Comparison of ENCODE assay signal across 18 cellular contexts in genomic region chr4:123602007-123602406, GRCh38.
DNase-seq lines count a peak whose midpoint lies in the region; ATAC-seq and TF ChIP-seq lines count a peak whose summit lies in the region.
"Had no signal": no experiment of that assay in that cellular context is flagged by ENCODE, and none has a peak within 500 bp of the region (broad histone marks: within the 10 kb centered on the region; RNA-seq: fewer than 3 reads in every experiment).

No MANE protein-coding gene starts in this region.

- no peaks in the 10 kb centered on the region for H3K9me3 Mint-ChIP-seq in CD8-positive, alpha-beta T cell
- no peaks in the 10 kb centered on the region for H3K9me3 Mint-ChIP-seq in activated T-helper 1 cell treated with anti-CD3 and anti-CD28 coated beads, Interleukin-12 subunit alpha, Interleukin-12 subunit beta, Interleukin-2, Interleukin-4 antibody, amounts not matched to agents 30 ng/mL and 10 ng/mL and 1 ng/mL, durations not matched to agents 14 hours and 24 hours and 36 hours
- H3K9me3 Mint-ChIP-seq in naive B cell (peaks cover 0 to 2% (median 0%) of the 10 kb centered on the region in 7 donors), GM23338 (no peaks in the 10 kb centered on the region; the same call in 2 of the 3 replicates)
- H3K9me3 Mint-ChIP-seq: CD4-positive, alpha-beta T cell had no signal

- peaks cover 0 to 15% (median 0%) of the 10 kb centered on the region in 11 experiments; a peak in 2 of 22 replicates for H3K27me3 ChIP-seq in BLaER1 treated with 17β-estradiol and CSF1 and Interleukin-3, amounts not matched to agents 10 nM and 100 nM
- no peaks in the 10 kb centered on the region for H3K27me3 ChIP-seq in CD8-positive, alpha-beta T cell (ENCODE audit: insufficient read depth, low read length)
- H3K27me3 ChIP-seq in osteoblast (ENCODE audit: insufficient read depth, low read length) (no peaks in the 10 kb centered on the region), GM23338 (ENCODE audit: insufficient read depth) (no peaks in the 10 kb centered on the region)
- H3K27me3 ChIP-seq: SJSA1 had no signal

- POLR2A ChIA-PET in CD8-positive, alpha-beta T cell (lab: Charles Lee): no interaction called here

- peak overlapping the region; percentile 5 for H3K27ac Mint-ChIP-seq in CD8-positive, alpha-beta T cell
- peak overlapping the region; percentile 45 for H3K27ac Mint-ChIP-seq in activated T-helper 1 cell treated with anti-CD3 and anti-CD28 coated beads, Interleukin-12 subunit alpha, Interleukin-12 subunit beta, Interleukin-2, Interleukin-4 antibody, amounts not matched to agents 30 ng/mL and 10 ng/mL and 1 ng/mL, durations not matched to agents 14 hours and 24 hours and 36 hours
- peak overlapping the region in 4 of 6 donors; percentile 45 to 87 (median 78) for H3K27ac Mint-ChIP-seq in naive B cell
- no peak overlapping the region for H3K27ac Mint-ChIP-seq in GM23338
- H3K27ac Mint-ChIP-seq: CD4-positive, alpha-beta T cell had no signal

- H3K79me2 ChIP-seq in osteoblast (ENCODE audit: insufficient read depth, low read length) (no peaks in the 10 kb centered on the region), GM23338 (replicated peaks; ENCODE audit: insufficient read depth) (no peaks in the 10 kb centered on the region)

- no peak overlapping the region for H3K4me3 ChIP-seq in BLaER1 treated with 17β-estradiol and CSF1 and Interleukin-3, amounts not matched to agents 10 nM and 100 nM
- H3K4me3 ChIP-seq in CD8-positive, alpha-beta T cell (ENCODE audit: low read depth, low read length): no peak overlapping the region
- H3K4me3 ChIP-seq in osteoblast (ENCODE audit: insufficient read depth, low read length): no peak overlapping the region
- no peak overlapping the region for H3K4me3 ChIP-seq in GM23338
- H3K4me3 ChIP-seq: PC-9, SJSA1 had no signal

- H3K4me1 Mint-ChIP-seq in CD8-positive, alpha-beta T cell (ENCODE audit: low read depth): peaks cover 66% of the 10 kb centered on the region
- peaks cover 63% of the 10 kb centered on the region for H3K4me1 Mint-ChIP-seq in activated T-helper 1 cell treated with anti-CD3 and anti-CD28 coated beads, Interleukin-12 subunit alpha, Interleukin-12 subunit beta, Interleukin-2, Interleukin-4 antibody, amounts not matched to agents 30 ng/mL and 10 ng/mL and 1 ng/mL, durations not matched to agents 14 hours and 24 hours and 36 hours (ENCODE audit: low read depth)
- H3K4me1 Mint-ChIP-seq in naive B cell: peaks cover 28 to 31% (median 30%) of the 10 kb centered on the region in 3 donors
- peaks cover 33% of the 10 kb centered on the region for H3K4me1 Mint-ChIP-seq in GM23338

- H3K4me2 ChIP-seq in BLaER1 treated with 17β-estradiol and CSF1 and Interleukin-3, amounts not matched to agents 10 nM and 100 nM: peak overlapping the region in 7 of 11 experiments; percentile 54 to 85 (median 78); a peak in 12 of 22 replicates
- H3K4me2 ChIP-seq in osteoblast (ENCODE audit: insufficient read depth, low read length) (no peak overlapping the region), GM23338 (no peak overlapping the region)
- H3K4me2 ChIP-seq: KMS-11, PC-9 had no signal

- ATAC-seq in CD8-positive, alpha-beta T cell: no peak
- ATAC-seq in naive B cell (ENCODE audit: low read depth in 2 of 2) (no peak), GM23338 (no peak), Right ventricle myocardium superior (ENCODE audit: poor library complexity) (no peak)

- TF ChIP-seq CTCF in CD8-positive, alpha-beta T cell (IDR thresholded peaks at IDR 0.05): no peak
- no peak for TF ChIP-seq CTCF in osteoblast (IDR thresholded peaks at IDR 0.05; ENCODE audit: extremely low read depth, low read depth, low read length)
- TF ChIP-seq CTCF in GM23338 (conservative IDR thresholded peaks at IDR 0.05; ENCODE audit: low read depth in 2 of 2): no peak

- CTCF ChIA-PET in CD8-positive, alpha-beta T cell (lab: Charles Lee): no interaction called here

- H3K27ac ChIP-seq in BLaER1 treated with 17β-estradiol and CSF1 and Interleukin-3, amounts not matched to agents 10 nM and 100 nM: peak overlapping the region in 8 of 11 experiments; percentile 23 to 99 (median 90); a peak in 11 of 22 replicates
- H3K27ac ChIP-seq in CD8-positive, alpha-beta T cell (ENCODE audit: low read depth, low read length): no peak overlapping the region
- no peak overlapping the region for H3K27ac ChIP-seq in osteoblast (ENCODE audit: low read depth, low read length)
- no peak overlapping the region for H3K27ac ChIP-seq in GM23338 (ENCODE audit: low read depth)
- H3K27ac ChIP-seq: KMS-11, PC-9, SJSA1 had no signal

- no peaks in the 10 kb centered on the region for H3F3A ChIP-seq in GM23338 (replicated peaks; ENCODE audit: low read depth)

- no peaks in the 10 kb centered on the region for H4K20me1 ChIP-seq in BLaER1 treated with 17β-estradiol and CSF1 and Interleukin-3, amounts not matched to agents 10 nM and 100 nM
- no peaks in the 10 kb centered on the region for H4K20me1 ChIP-seq in osteoblast (ENCODE audit: insufficient read depth, low read length)
- no peaks in the 10 kb centered on the region for H4K20me1 ChIP-seq in GM23338 (replicated peaks; ENCODE audit: insufficient read depth)

- peaks cover 0 to 9% (median 0%) of the 10 kb centered on the region in 11 experiments; a peak in 2 of 22 replicates for H3K9me3 ChIP-seq in BLaER1 treated with 17β-estradiol and CSF1 and Interleukin-3, amounts not matched to agents 10 nM and 100 nM (replicated peaks in 1 of 11)
- no peaks in the 10 kb centered on the region for H3K9me3 ChIP-seq in CD8-positive, alpha-beta T cell (ENCODE audit: low read length)
- no peaks in the 10 kb centered on the region for H3K9me3 ChIP-seq in osteoblast (ENCODE audit: low read depth, low read length)
- H3K9me3 ChIP-seq: SJSA1 had no signal

- no peak overlapping the region for H3K9ac ChIP-seq in BLaER1 treated with 17β-estradiol and CSF1 and Interleukin-3, amounts not matched to agents 10 nM and 100 nM
- H3K9ac ChIP-seq: KMS-11 had no signal

- H2AFZ ChIP-seq in osteoblast (ENCODE audit: low read length) (no peak overlapping the region), GM23338 (no peak overlapping the region)
- H2AFZ ChIP-seq: PC-9 had no signal

- H3K4me3 Mint-ChIP-seq in CD8-positive, alpha-beta T cell: no peak overlapping the region
- no peak overlapping the region for H3K4me3 Mint-ChIP-seq in activated T-helper 1 cell treated with anti-CD3 and anti-CD28 coated beads, Interleukin-12 subunit alpha, Interleukin-12 subunit beta, Interleukin-2, Interleukin-4 antibody, amounts not matched to agents 30 ng/mL and 10 ng/mL and 1 ng/mL, durations not matched to agents 14 hours and 24 hours and 36 hours
- H3K4me3 Mint-ChIP-seq in naive B cell (no peak overlapping the region), GM23338 (no peak overlapping the region)
- H3K4me3 Mint-ChIP-seq: CD4-positive, alpha-beta T cell had no signal

- DNase-seq in CD8-positive, alpha-beta T cell: no peak
- DNase-seq in activated T-helper 1 cell treated with anti-CD3 and anti-CD28 coated beads, Interleukin-12 subunit alpha, Interleukin-12 subunit beta, Interleukin-2, Interleukin-4 antibody, amounts not matched to agents 30 ng/mL and 10 ng/mL and 1 ng/mL, durations not matched to agents 14 hours and 24 hours and 36 hours (ENCODE audit: low spot score): no peak
- DNase-seq in naive B cell (no peak), osteoblast (ENCODE audit: insufficient read length, low spot score, missing footprints) (no peak), GM23338 (ENCODE audit: low spot score) (no peak), Right ventricle myocardium superior (no peak)
- DNase-seq: CD4-positive, alpha-beta T cell; IMR-90; MV-4-11; NCI-H1105 treated with DMSO at 0.1 percent for 48 hours; NCI-H2029 treated with DMSO at 0.1 percent for 48 hours; NCI-H226; NCI-H510A treated with DMSO at 0.1 percent for 48 hours; NCI-H748 treated with DMSO at 0.1 percent for 48 hours; PC-9 had no signal

- peaks cover 8% of the 10 kb centered on the region for H3K9me2 ChIP-seq in GM23338 (ENCODE audit: insufficient read depth)

- H3K36me3 ChIP-seq in BLaER1 treated with 17β-estradiol and CSF1 and Interleukin-3, amounts not matched to agents 10 nM and 100 nM: no peaks in the 10 kb centered on the region
- H3K36me3 ChIP-seq in CD8-positive, alpha-beta T cell (ENCODE audit: insufficient read depth, low read length): no peaks in the 10 kb centered on the region
- no peaks in the 10 kb centered on the region for H3K36me3 ChIP-seq in osteoblast (ENCODE audit: insufficient read depth, low read length)
- H3K36me3 ChIP-seq in GM23338 (ENCODE audit: insufficient read depth): no peaks in the 10 kb centered on the region
- H3K36me3 ChIP-seq: SJSA1 had no signal

- peaks cover 46 to 92% (median 77%) of the 10 kb centered on the region in 10 experiments for H3K4me1 ChIP-seq in BLaER1 treated with 17β-estradiol and CSF1 and Interleukin-3, amounts not matched to agents 10 nM and 100 nM
- peaks cover 31% of the 10 kb centered on the region for H3K4me1 ChIP-seq in CD8-positive, alpha-beta T cell (ENCODE audit: insufficient read depth, low read length)
- H3K4me1 ChIP-seq in osteoblast (ENCODE audit: insufficient read depth, low read length) (no peaks in the 10 kb centered on the region), GM23338 (ENCODE audit: insufficient read depth) (peaks cover 14% of the 10 kb centered on the region)

- intact Hi-C loops in CD8-positive, alpha-beta T cell (cut with DNase I, micrococcal nuclease): loop anchor here (5.0 kb wide), 1 partner anchor 205 kb away; the partner anchor contains the start of gene SPRY1 (in 2 of the 2)
- intact Hi-C loops in activated T-helper 1 cell treated with anti-CD3 and anti-CD28 coated beads, Interleukin-12 subunit alpha, Interleukin-12 subunit beta, Interleukin-2, Interleukin-4 antibody, amounts not matched to agents 30 ng/mL and 10 ng/mL and 1 ng/mL, durations not matched to agents 14 hours and 24 hours and 36 hours (cut with micrococcal nuclease): loop anchor here (5.0 kb wide), 2 partner anchors 40 to 205 kb away; partner anchors contain the start of gene SPRY1
- intact Hi-C loops in Right ventricle myocardium superior (cut with DNase I): no loop called here

- H3K27me3 Mint-ChIP-seq in CD8-positive, alpha-beta T cell (ENCODE audit: low read depth): no peaks in the 10 kb centered on the region
- H3K27me3 Mint-ChIP-seq in activated T-helper 1 cell treated with anti-CD3 and anti-CD28 coated beads, Interleukin-12 subunit alpha, Interleukin-12 subunit beta, Interleukin-2, Interleukin-4 antibody, amounts not matched to agents 30 ng/mL and 10 ng/mL and 1 ng/mL, durations not matched to agents 14 hours and 24 hours and 36 hours (ENCODE audit: insufficient read depth): no peaks in the 10 kb centered on the region
- H3K27me3 Mint-ChIP-seq in naive B cell (no peaks in the 10 kb centered on the region), GM23338 (ENCODE audit: insufficient read depth, low read depth, poor library complexity) (peaks cover 7% of the 10 kb centered on the region)
- H3K27me3 Mint-ChIP-seq: CD4-positive, alpha-beta T cell had no signal

- no peaks in the 10 kb centered on the region for H3K36me3 Mint-ChIP-seq in CD8-positive, alpha-beta T cell
- peaks cover 6% of the 10 kb centered on the region for H3K36me3 Mint-ChIP-seq in activated T-helper 1 cell treated with anti-CD3 and anti-CD28 coated beads, Interleukin-12 subunit alpha, Interleukin-12 subunit beta, Interleukin-2, Interleukin-4 antibody, amounts not matched to agents 30 ng/mL and 10 ng/mL and 1 ng/mL, durations not matched to agents 14 hours and 24 hours and 36 hours (ENCODE audit: low read depth)
- no peaks in the 10 kb centered on the region for H3K36me3 Mint-ChIP-seq in naive B cell
- H3K36me3 Mint-ChIP-seq in GM23338 (ENCODE audit: low read depth): no peaks in the 10 kb centered on the region

Comparison
In these comparisons a context has a peak if more than half of its experiments do, and no peak if none do; other contexts are left out.
1. H3K27ac ChIP-seq: peak in BLaER1 treated with 17β-estradiol and CSF1 and Interleukin-3, amounts not matched to agents 10 nM and 100 nM (8 of 11); none in CD8-positive, alpha-beta T cell (single experiment), osteoblast (single experiment) and GM23338 (single experiment).
2. H3K4me2 ChIP-seq: peak in BLaER1 treated with 17β-estradiol and CSF1 and Interleukin-3, amounts not matched to agents 10 nM and 100 nM (7 of 11); none in osteoblast (single experiment) and GM23338 (single experiment).